ENCODE assay signal across 31 cellular contexts in the genomic region with DNA sequence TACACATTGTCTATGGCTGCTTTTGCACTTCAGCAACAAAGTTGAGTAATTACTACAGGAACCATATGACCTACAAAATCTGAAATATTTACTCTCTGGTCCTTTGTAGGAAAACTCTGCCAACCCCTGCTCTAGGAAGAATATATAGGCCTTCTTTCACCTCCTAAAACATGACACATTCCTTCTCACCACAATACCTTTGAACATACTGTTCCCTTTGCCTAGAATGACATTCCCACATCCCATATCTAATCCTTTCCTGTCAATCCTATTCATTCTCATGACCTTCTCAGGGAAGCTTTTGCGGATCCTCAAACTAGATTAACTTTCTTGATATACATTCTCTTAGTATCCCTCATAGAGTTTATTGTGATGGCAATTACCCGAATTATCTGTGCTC.
"Had no signal": no experiment of that assay in that cellular context is flagged by ENCODE, and none has a peak within 500 bp of the region (broad histone marks: within the 10 kb centered on the region; RNA-seq: fewer than 3 reads in every experiment).

No MANE protein-coding gene starts in this region.

- ATAC-seq: activated CD4-positive, CD25-positive, alpha-beta regulatory T cell treated with anti-CD3 and anti-CD28 coated beads, Interleukin-2, amount 50 U/mL, for 24 hours; activated CD8-positive, alpha-beta T cell treated with anti-CD3 and anti-CD28 coated beads for 36 hours; activated naive CD4-positive, alpha-beta T cell treated with anti-CD3 and anti-CD28 coated beads, Interleukin-2, amount 50 U/mL, for 72 hours; activated T-cell treated with anti-CD3 and anti-CD28 coated beads, Interleukin-2, amount 50 U/mL, for 4 hours; activated T-helper 17 cell treated with anti-CD3 and anti-CD28 coated beads, Interleukin-2, amount 50 U/mL, for 72 hours had no signal

- H3K4me1 ChIP-seq: esophagus muscularis mucosa had no signal

- H3K4me1 Mint-ChIP-seq: activated B cell treated with CpG ODN at 0.5 μM for 24 hours; activated T-helper 17 cell treated with anti-CD3 and anti-CD28 coated beads, Interleukin-2, amount 50 U/mL, for 72 hours; central memory CD8-positive, alpha-beta T cell; endodermal cell had no signal

- H3K27ac Mint-ChIP-seq: activated B cell treated with CpG ODN at 0.5 μM for 24 hours; activated CD8-positive, alpha-beta T cell treated with anti-CD3 and anti-CD28 coated beads for 36 hours; activated naive CD4-positive, alpha-beta T cell treated with anti-CD3 and anti-CD28 coated beads for 36 hours; activated naive CD4-positive, alpha-beta T cell treated with anti-CD3 and anti-CD28 coated beads, Interleukin-2, amount 50 U/mL, for 72 hours; activated naive CD8-positive, alpha-beta T cell treated with anti-CD3 and anti-CD28 coated beads, Interleukin-2, amount 10 ng/mL, durations not matched to agents 7 days and 5 days; activated T-helper 17 cell treated with anti-CD3 and anti-CD28 coated beads, Interleukin-2, amount 50 U/mL, for 72 hours; dendritic cell treated with granulocyte-macrophage colony-stimulating factor and Interleukin-4, amounts not matched to agents 40 ng/mL and 50 ng/mL, for 4 days; endodermal cell; T-helper 1 cell treated with Interleukin-12 subunit alpha and Interleukin-12 subunit beta and Interleukin-4 antibody, amounts not matched to agents 30 μg/mL and 1 μg/mL, for 36 hours; T-helper 2 cell treated with Interferon-gamma antibody and Interleukin-4, amounts not matched to agents 5 μg/mL and 100 μg/mL, for 36 hours had no signal

- H3K4me3 ChIP-seq: coronary artery, dorsolateral prefrontal cortex, esophagus muscularis mucosa had no signal

- H3K27me3 ChIP-seq: brain microvascular endothelial cell, dorsolateral prefrontal cortex, esophagus muscularis mucosa had no signal

- H3K27me3 Mint-ChIP-seq: activated CD8-positive, alpha-beta T cell treated with anti-CD3 and anti-CD28 coated beads for 36 hours; activated T-helper 17 cell treated with anti-CD3 and anti-CD28 coated beads, Interleukin-2, amount 50 U/mL, for 72 hours; dendritic cell treated with granulocyte-macrophage colony-stimulating factor and Interleukin-4, amounts not matched to agents 40 ng/mL and 50 ng/mL, for 4 days had no signal

- H3K4me3 Mint-ChIP-seq: activated B cell treated with CpG ODN at 0.5 μM for 24 hours; activated CD8-positive, alpha-beta T cell treated with anti-CD3 and anti-CD28 coated beads for 36 hours; activated naive CD4-positive, alpha-beta T cell treated with anti-CD3 and anti-CD28 coated beads for 36 hours; activated naive CD8-positive, alpha-beta T cell treated with anti-CD3 and anti-CD28 coated beads, Interleukin-2, amount 10 ng/mL, durations not matched to agents 7 days and 5 days; activated T-cell treated with anti-CD3 and anti-CD28 coated beads, Interleukin-2, amount 50 U/mL, for 4 hours; activated T-helper 17 cell treated with anti-CD3 and anti-CD28 coated beads, Interleukin-2, amount 50 U/mL, for 72 hours; central memory CD8-positive, alpha-beta T cell; dendritic cell treated with granulocyte-macrophage colony-stimulating factor and Interleukin-4, amounts not matched to agents 40 ng/mL and 50 ng/mL, for 4 days; endodermal cell; T-helper 1 cell treated with Interleukin-12 subunit alpha and Interleukin-12 subunit beta and Interleukin-4 antibody, amounts not matched to agents 30 μg/mL and 1 μg/mL, for 36 hours; T-helper 2 cell treated with Interferon-gamma antibody and Interleukin-4, amounts not matched to agents 5 μg/mL and 100 μg/mL, for 36 hours had no signal

- H3K36me3 Mint-ChIP-seq: activated naive CD4-positive, alpha-beta T cell treated with anti-CD3 and anti-CD28 coated beads, Interleukin-2, amount 50 U/mL, for 72 hours; activated naive CD8-positive, alpha-beta T cell treated with anti-CD3 and anti-CD28 coated beads, Interleukin-2, amount 10 ng/mL, durations not matched to agents 7 days and 5 days had no signal

- H3K9me3 Mint-ChIP-seq: activated B cell treated with CpG ODN at 0.5 μM for 24 hours; activated CD8-positive, alpha-beta T cell treated with anti-CD3 and anti-CD28 coated beads for 36 hours; activated naive CD4-positive, alpha-beta T cell treated with anti-CD3 and anti-CD28 coated beads for 36 hours; activated naive CD4-positive, alpha-beta T cell treated with anti-CD3 and anti-CD28 coated beads, Interleukin-2, amount 50 U/mL, for 72 hours; activated naive CD8-positive, alpha-beta T cell treated with anti-CD3 and anti-CD28 coated beads, Interleukin-2, amount 10 ng/mL, durations not matched to agents 7 days and 5 days; activated T-cell treated with anti-CD3 and anti-CD28 coated beads, Interleukin-2, amount 50 U/mL, for 4 hours; activated T-helper 17 cell treated with anti-CD3 and anti-CD28 coated beads, Interleukin-2, amount 50 U/mL, for 72 hours; central memory CD8-positive, alpha-beta T cell; dendritic cell treated with granulocyte-macrophage colony-stimulating factor and Interleukin-4, amounts not matched to agents 40 ng/mL and 50 ng/mL, for 4 days; endodermal cell; T-helper 1 cell treated with Interleukin-12 subunit alpha and Interleukin-12 subunit beta and Interleukin-4 antibody, amounts not matched to agents 30 μg/mL and 1 μg/mL, for 36 hours; T-helper 2 cell treated with Interferon-gamma antibody and Interleukin-4, amounts not matched to agents 5 μg/mL and 100 μg/mL, for 36 hours had no signal

- H3K27ac ChIP-seq: brain microvascular endothelial cell, coronary artery, dorsolateral prefrontal cortex, esophagus muscularis mucosa, WERI-Rb-1 had no signal

- H3K9me3 ChIP-seq: esophagus muscularis mucosa had no signal

- H3K36me3 ChIP-seq: brain microvascular endothelial cell had no signal

- DNase-seq: activated B cell treated with CpG ODN at 0.5 μM for 24 hours; activated CD4-positive, alpha-beta T cell treated with anti-CD3 and anti-CD28 coated beads for 48 hours; activated CD4-positive, alpha-beta T cell treated with anti-CD3 and anti-CD28 coated beads, Interleukin-2, amount 50 U/mL, for 1 hour; activated CD4-positive, alpha-beta T cell treated with anti-CD3 and anti-CD28 coated beads, Interleukin-2, amount 50 U/mL, for 48 hours; activated CD8-positive, alpha-beta memory T cell treated with anti-CD3 and anti-CD28 coated beads for 24 hours; activated CD8-positive, alpha-beta T cell treated with anti-CD3 and anti-CD28 coated beads for 36 hours; activated effector memory CD4-positive, alpha-beta T cell treated with anti-CD3 and anti-CD28 coated beads, Interleukin-2, amount 50 U/mL, for 16 hours; activated naive CD4-positive, alpha-beta T cell treated with anti-CD3 and anti-CD28 coated beads for 36 hours; activated naive CD8-positive, alpha-beta T cell treated with anti-CD3 and anti-CD28 coated beads, Interleukin-2, amount 10 ng/mL, durations not matched to agents 7 days and 5 days; activated T-cell treated with anti-CD3 and anti-CD28 coated beads, Interleukin-2, amount 50 U/mL, for 4 hours; amniotic stem cell; anterior cingulate cortex; brain microvascular endothelial cell; dorsolateral prefrontal cortex; effector memory CD4-positive, alpha-beta T cell; endodermal cell; erythroblast; foreskin fibroblast; head of caudate nucleus; hippocampal formation; T1000; WERI-Rb-1 had no signal
